Comparison of ENCODE assay signal across 21 cellular contexts in genomic region chr3:76930712-76931111, GRCh38.
DNase-seq lines count a peak whose midpoint lies in the region; ATAC-seq, FAIRE-seq and TF ChIP-seq lines count a peak whose summit lies in the region.
"Had no signal": no experiment of that assay in that cellular context is flagged by ENCODE, and none has a peak within 500 bp of the region (broad histone marks: within the 10 kb centered on the region; RNA-seq: fewer than 3 reads in every experiment).

No MANE protein-coding gene starts in this region.

- no peaks in the 10 kb centered on the region for H4K20me1 ChIP-seq in H1 (replicated peaks in 1 of 2; ENCODE audit: control insufficient read depth in 1 of 2, insufficient read depth in 2 of 2, low read length in 2 of 2)

- no peak overlapping the region for H3K18ac ChIP-seq in H1 (ENCODE audit: extremely low read depth, low read length)

- no peak overlapping the region for H2BK120ac ChIP-seq in H1 (replicated peaks; ENCODE audit: low read depth, low read length)

- H3K36me3 ChIP-seq in H1 (ENCODE audit: control insufficient read depth in 2 of 4, insufficient read depth in 4 of 4, low read length in 3 of 4): no peaks in the 10 kb centered on the region
- H3K36me3 ChIP-seq: HAP-1 had no signal

- DNase-seq in NCI-H2171 treated with DMSO at 0.1 percent for 48 hours (lab: John Stamatoyannopoulos, UW) (peak; percentile 10), NCI-H2171 (lab: John Stamatoyannopoulos, UW) (no peak), H1 (ENCODE audit: low read depth in 1 of 2, low spot score in 2 of 2) (peak in 1 of 2 experiments; percentile 13), nephron progenitor cell (no peak), T1000 (lab: John Stamatoyannopoulos, UW) (no peak)
- DNase-seq: AML-193; CD4-positive, alpha-beta T cell; DMS153; DMS79; GF-D8; GOT3; IMR-90 had no signal

- no peak overlapping the region for H3K14ac ChIP-seq in H1 (ENCODE audit: insufficient read length)

- H3K23ac ChIP-seq in H1 (ENCODE audit: insufficient read length): no peak overlapping the region

- CTCF ChIA-PET in H1 (lab: Charles Lee; ENCODE audit: partially characterized antibody): no interaction called here

- no peak for TF ChIP-seq POLR2A in H1 (IDR thresholded peaks at IDR 0.05; ENCODE audit: control extremely low read depth in 1 of 2, low read depth in 2 of 2, low read length in 2 of 2)

- H3K36me3 Mint-ChIP-seq in nephron progenitor cell (ENCODE audit: low read depth): no peaks in the 10 kb centered on the region

- H3K56ac ChIP-seq in H1 (replicated peaks; ENCODE audit: insufficient read length, low read depth, low read length): no peak overlapping the region

- no peaks in the 10 kb centered on the region for H3K27me3 Mint-ChIP-seq in nephron progenitor cell (ENCODE audit: low read depth, poor library complexity)
- H3K27me3 Mint-ChIP-seq: CD4-positive, alpha-beta T cell had no signal

- H3K4me2 ChIP-seq in H1 (ENCODE audit: insufficient read depth in 1 of 2, low read depth in 2 of 2, low read length in 2 of 2): no peak overlapping the region; a peak in 1 of 4 replicates
- H3K4me2 ChIP-seq: A549 had no signal

- no peak overlapping the region for H2AK5ac ChIP-seq in H1 (ENCODE audit: low read depth, low read length)

- no peak for TF ChIP-seq EP300 in H1 (IDR thresholded peaks at IDR 0.05; ENCODE audit: borderline replicate concordance in 1 of 2, low read depth in 2 of 2, low read length in 2 of 2)

- no peak for TF ChIP-seq RAD21 in H1 (IDR thresholded peaks at IDR 0.05 in 1 of 2, conservative IDR thresholded peaks at IDR 0.05 in 1 of 2; ENCODE audit: low read depth in 2 of 2, low read length in 2 of 2)

- H4K8ac ChIP-seq in H1 (ENCODE audit: extremely low read depth, insufficient read depth, low read length): no peak overlapping the region

- H2BK5ac ChIP-seq in H1 (ENCODE audit: low read depth, low read length): no peak overlapping the region

- no peak for FAIRE-seq in H1 (lab: Jason Lieb, UNC)
- FAIRE-seq: A549, GM19239, K562 had no signal

- peak overlapping the region; percentile 36 for H3K27ac Mint-ChIP-seq in nephron progenitor cell
- H3K27ac Mint-ChIP-seq: CD4-positive, alpha-beta T cell had no signal

- no peak overlapping the region for H4K5ac ChIP-seq in H1 (ENCODE audit: insufficient read length, low read depth, low read length)

- no peak overlapping the region for H2BK15ac ChIP-seq in H1 (ENCODE audit: low read length)

- no peak overlapping the region for H3K4ac ChIP-seq in H1 (replicated peaks; ENCODE audit: insufficient read length, low read depth, low read length)

- no peak overlapping the region for H3K4me3 Mint-ChIP-seq in nephron progenitor cell
- H3K4me3 Mint-ChIP-seq: CD4-positive, alpha-beta T cell had no signal

- POLR2A ChIA-PET in H1 (lab: Charles Lee; ENCODE audit: partially characterized antibody): no interaction called here

- H3K79me2 ChIP-seq in H1 (ENCODE audit: control insufficient read depth in 1 of 2, insufficient read depth in 2 of 2, low read length in 2 of 2): no peaks in the 10 kb centered on the region

- H3K9me3 ChIP-seq in H1 (ENCODE audit: insufficient read depth in 2 of 2, low read depth in 1 of 2, low read length in 1 of 2): no peaks in the 10 kb centered on the region
- H3K9me3 ChIP-seq: A549, HAP-1 had no signal

- no peak overlapping the region for H2BK12ac ChIP-seq in H1 (ENCODE audit: low read depth, low read length)

- peak overlapping the region; percentile 91 for H2AFZ ChIP-seq in H1 (ENCODE audit: low read length)

- H3K4me1 ChIP-seq in H1 (replicated peaks in 1 of 4; ENCODE audit: control insufficient read depth in 3 of 4, insufficient read depth in 4 of 4, low read length in 3 of 4): peaks cover 0 to 2% (median 0%) of the 10 kb centered on the region in 4 experiments; a peak in 1 of 7 replicates
- H3K4me1 ChIP-seq: A549 had no signal

- H3K9ac ChIP-seq in H1 (replicated peaks in 1 of 4; ENCODE audit: extremely low read depth in 1 of 4, low read depth in 3 of 4, low read length in 3 of 4): peak overlapping the region in 1 of 4 experiments; percentile 32; a peak in 1 of 7 replicates

- TF ChIP-seq CTCF in H1 (IDR thresholded peaks at IDR 0.05; ENCODE audit: control extremely low read depth in 1 of 3, insufficient read depth in 1 of 3, low read depth in 1 of 3, low read length in 3 of 3) (no peak), nephron progenitor cell (IDR thresholded peaks at IDR 0.05) (no peak)

- no peak overlapping the region for H3K27ac ChIP-seq in H1 (ENCODE audit: low read depth, low read length)
- H3K27ac ChIP-seq: 22Rv1, A549, C4-2B, HL-60 had no signal

- 53% methylated on average over 2 of the region's 2 CpGs; no CpG with 5 or more reads in 1 of the 2 experiments for WGBS in H1 (ENCODE audit: extremely low coverage in 1 of 2, insufficient coverage in 1 of 2, insufficient read length in 1 of 2, insufficient replicate concordance in 2 of 2, low coverage in 1 of 2, low lambda C conversion rate in 2 of 2, missing lambda C conversion rate in 1 of 2), 2 experiments

- peaks cover 5% of the 10 kb centered on the region for H3K4me1 Mint-ChIP-seq in nephron progenitor cell

- H4K91ac ChIP-seq in H1 (replicated peaks; ENCODE audit: insufficient read length, low read length): no peak overlapping the region

- H2BK20ac ChIP-seq in H1 (ENCODE audit: low read length): no peak overlapping the region

- H3K79me1 ChIP-seq in H1 (ENCODE audit: low read depth, low read length): no peaks in the 10 kb centered on the region

- no peaks in the 10 kb centered on the region for H3K23me2 ChIP-seq in H1 (ENCODE audit: low read depth, low read length)

- ATAC-seq in HG03135 (IDR thresholded peaks at IDR 0.05; ENCODE audit: unreplicated experiment) (no peak), GM18517 (IDR thresholded peaks at IDR 0.05; ENCODE audit: unreplicated experiment) (no peak)
- ATAC-seq: A549, K562 had no signal

- H3K9me3 Mint-ChIP-seq in nephron progenitor cell: no peaks in the 10 kb centered on the region

- no peaks in the 10 kb centered on the region for H3K27me3 ChIP-seq in H1 (replicated peaks in 1 of 4; ENCODE audit: control insufficient read depth in 3 of 4, extremely low read depth in 1 of 4, insufficient read depth in 3 of 4, low read length in 3 of 4)

- H3K4me3 ChIP-seq in H1 (ENCODE audit: extremely low read depth in 1 of 4, insufficient read depth in 2 of 4, low read depth in 3 of 4, low read length in 4 of 4): no peak overlapping the region
- H3K4me3 ChIP-seq: A549, HAP-1, K562 had no signal

TF ChIP-seq in H1, 55 proteins besides CTCF, POLR2A, EP300 and RAD21:
- TF ChIP-seq EZH2 (IDR thresholded peaks at IDR 0.05; ENCODE audit: low read depth, low read length, severe bottlenecking): no peak
- 0 out of 2 replicates have a peak, but pooled peaks have one; percentile 25 for TF ChIP-seq SP1 (IDR thresholded peaks at IDR 0.05; ENCODE audit: low read depth, low read length)
